1 cellular context compared by ENCODE assay signal in the genomic region with DNA sequence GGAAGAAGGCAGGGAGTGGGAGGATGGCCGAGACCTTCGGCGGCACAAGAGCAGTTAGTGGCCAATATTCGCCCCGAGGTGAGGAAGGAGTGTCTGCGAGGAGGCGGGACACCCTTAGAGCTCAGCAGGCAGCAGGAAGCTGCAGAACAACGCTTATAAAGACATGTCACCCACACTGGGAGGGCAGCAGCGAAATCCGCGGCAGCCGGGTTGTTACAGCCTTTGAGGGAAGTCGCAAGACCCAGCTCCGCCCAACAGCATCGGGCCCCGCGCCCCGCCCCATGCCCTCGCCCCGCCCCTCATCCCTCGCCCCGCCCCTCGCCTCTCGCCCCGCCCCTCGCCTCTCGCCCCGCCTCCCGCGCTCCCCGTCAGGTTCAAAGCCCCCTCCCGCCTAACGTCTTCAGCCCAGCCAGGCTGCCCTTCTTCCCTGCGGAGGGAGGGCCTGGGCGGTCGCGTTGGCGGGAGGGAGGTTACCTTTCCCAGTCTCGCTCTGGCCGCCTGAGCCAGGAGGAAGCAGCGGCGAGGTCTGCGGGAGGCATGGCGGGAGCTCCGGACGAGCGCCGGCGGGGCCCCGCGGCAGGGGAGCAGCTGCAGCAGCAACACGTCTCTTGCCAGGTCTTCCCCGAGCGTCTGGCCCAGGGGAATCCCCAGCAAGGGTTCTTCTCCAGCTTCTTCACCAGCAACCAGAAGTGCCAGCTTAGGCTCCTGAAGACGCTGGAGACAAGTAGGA.
TF ChIP-seq lines count a peak whose summit lies in the region.

A gene with protein sequence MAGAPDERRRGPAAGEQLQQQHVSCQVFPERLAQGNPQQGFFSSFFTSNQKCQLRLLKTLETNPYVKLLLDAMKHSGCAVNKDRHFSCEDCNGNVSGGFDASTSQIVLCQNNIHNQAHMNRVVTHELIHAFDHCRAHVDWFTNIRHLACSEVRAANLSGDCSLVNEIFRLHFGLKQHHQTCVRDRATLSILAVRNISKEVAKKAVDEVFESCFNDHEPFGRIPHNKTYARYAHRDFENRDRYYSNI (plus strand): TSS at position 403 of the 730 bp plus-strand sequence. CDS start 135 bp downstream, at position 538.

TF ChIP-seq in H1, 55 proteins besides CTCF, POLR2A, EP300 and RAD21:
- TF ChIP-seq GTF2F1 (IDR thresholded peaks at IDR 0.05; ENCODE audit: borderline replicate concordance, low read depth, low read length), result no peak
- TF ChIP-seq YY1 (IDR thresholded peaks at IDR 0.05; ENCODE audit: low read depth, low read length), result 0 out of 2 replicates have a peak, but pooled peaks have one; percentile 12
- TF ChIP-seq FOSL1 (IDR thresholded peaks at IDR 0.05; ENCODE audit: insufficient read depth, low read depth, low read length), result no peak
- no peak for TF ChIP-seq TEAD4 (IDR thresholded peaks at IDR 0.05; ENCODE audit: low read depth, low read length)
- no peak for TF ChIP-seq CHD2 (IDR thresholded peaks at IDR 0.05; ENCODE audit: low read length)
- TF ChIP-seq KDM1A (IDR thresholded peaks at IDR 0.05; ENCODE audit: borderline replicate concordance, low read length), result no peak
- no peak for TF ChIP-seq SIX5 (IDR thresholded peaks at IDR 0.05; ENCODE audit: low read depth, low read length)
- TF ChIP-seq, protein P1, sequence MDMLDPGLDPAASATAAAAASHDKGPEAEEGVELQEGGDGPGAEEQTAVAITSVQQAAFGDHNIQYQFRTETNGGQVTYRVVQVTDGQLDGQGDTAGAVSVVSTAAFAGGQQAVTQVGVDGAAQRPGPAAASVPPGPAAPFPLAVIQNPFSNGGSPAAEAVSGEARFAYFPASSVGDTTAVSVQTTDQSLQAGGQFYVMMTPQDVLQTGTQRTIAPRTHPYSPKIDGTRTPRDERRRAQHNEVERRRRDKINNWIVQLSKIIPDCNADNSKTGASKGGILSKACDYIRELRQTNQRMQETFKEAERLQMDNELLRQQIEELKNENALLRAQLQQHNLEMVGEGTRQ (IDR thresholded peaks at IDR 0.05; ENCODE audit: low read length), result no peak
- TF ChIP-seq SP2 (IDR thresholded peaks at IDR 0.05; ENCODE audit: low read length), result no peak
- no peak for TF ChIP-seq SUZ12 (IDR thresholded peaks at IDR 0.05; ENCODE audit: low read length)
- peak; percentile 74 for TF ChIP-seq ASH2L (IDR thresholded peaks at IDR 0.05; ENCODE audit: low read length)
- TF ChIP-seq, protein P2, sequence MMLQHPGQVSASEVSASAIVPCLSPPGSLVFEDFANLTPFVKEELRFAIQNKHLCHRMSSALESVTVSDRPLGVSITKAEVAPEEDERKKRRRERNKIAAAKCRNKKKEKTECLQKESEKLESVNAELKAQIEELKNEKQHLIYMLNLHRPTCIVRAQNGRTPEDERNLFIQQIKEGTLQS (IDR thresholded peaks at IDR 0.05; ENCODE audit: insufficient read depth, low read depth, low read length), result no peak
- no peak for TF ChIP-seq JUND (IDR thresholded peaks at IDR 0.05; ENCODE audit: low read length)
- TF ChIP-seq, protein P3, sequence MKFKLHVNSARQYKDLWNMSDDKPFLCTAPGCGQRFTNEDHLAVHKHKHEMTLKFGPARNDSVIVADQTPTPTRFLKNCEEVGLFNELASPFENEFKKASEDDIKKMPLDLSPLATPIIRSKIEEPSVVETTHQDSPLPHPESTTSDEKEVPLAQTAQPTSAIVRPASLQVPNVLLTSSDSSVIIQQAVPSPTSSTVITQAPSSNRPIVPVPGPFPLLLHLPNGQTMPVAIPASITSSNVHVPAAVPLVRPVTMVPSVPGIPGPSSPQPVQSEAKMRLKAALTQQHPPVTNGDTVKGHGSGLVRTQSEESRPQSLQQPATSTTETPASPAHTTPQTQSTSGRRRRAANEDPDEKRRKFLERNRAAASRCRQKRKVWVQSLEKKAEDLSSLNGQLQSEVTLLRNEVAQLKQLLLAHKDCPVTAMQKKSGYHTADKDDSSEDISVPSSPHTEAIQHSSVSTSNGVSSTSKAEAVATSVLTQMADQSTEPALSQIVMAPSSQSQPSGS (IDR thresholded peaks at IDR 0.05; ENCODE audit: low read length), result no peak
- TF ChIP-seq TAF7 (optimal IDR thresholded peaks at IDR 0.05; ENCODE audit: borderline replicate concordance, low read depth, low read length), result peak; percentile 81
- TF ChIP-seq BCL11A (IDR thresholded peaks at IDR 0.05; ENCODE audit: low read depth in 2 of 2, low read length in 2 of 2), result no peak
- TF ChIP-seq KDM4A (IDR thresholded peaks at IDR 0.05; ENCODE audit: low read depth, low read length, severe bottlenecking), result no peak
- TF ChIP-seq TAF1 (IDR thresholded peaks at IDR 0.05; ENCODE audit: low read depth, low read length), result peak; percentile 89
- no peak for TF ChIP-seq SRF (IDR thresholded peaks at IDR 0.05; ENCODE audit: low read depth, low read length)
- TF ChIP-seq SAP30 (IDR thresholded peaks at IDR 0.05; ENCODE audit: insufficient read depth, insufficient replicate concordance, low read length), result peak; percentile 87
- no peak for TF ChIP-seq POU5F1 (IDR thresholded peaks at IDR 0.05; ENCODE audit: low read depth, low read length)
- TF ChIP-seq EGR1 (IDR thresholded peaks at IDR 0.05; ENCODE audit: borderline replicate concordance, low read depth, low read length), result no peak
- no peak for TF ChIP-seq TCF12 (IDR thresholded peaks at IDR 0.05; ENCODE audit: low read depth, low read length)
- TF ChIP-seq SP1 (IDR thresholded peaks at IDR 0.05; ENCODE audit: low read depth, low read length), result no peak
- TF ChIP-seq, protein P4, sequence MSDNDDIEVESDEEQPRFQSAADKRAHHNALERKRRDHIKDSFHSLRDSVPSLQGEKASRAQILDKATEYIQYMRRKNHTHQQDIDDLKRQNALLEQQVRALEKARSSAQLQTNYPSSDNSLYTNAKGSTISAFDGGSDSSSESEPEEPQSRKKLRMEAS (IDR thresholded peaks at IDR 0.05), result peak; percentile 86
- TF ChIP-seq CREB1 (IDR thresholded peaks at IDR 0.05), result 0 out of 2 replicates have a peak, but pooled peaks have one; percentile 45
- no peak for TF ChIP-seq NRF1 (IDR thresholded peaks at IDR 0.05; ENCODE audit: low read depth, low read length)
- TF ChIP-seq CBX8 (IDR thresholded peaks at IDR 0.05; ENCODE audit: borderline replicate concordance, low read depth, low read length), result no peak
- TF ChIP-seq ZNF274 (IDR thresholded peaks at IDR 0.05; ENCODE audit: borderline replicate concordance, extremely low read depth, low read length), result no peak
- no peak for TF ChIP-seq NANOG (IDR thresholded peaks at IDR 0.05; ENCODE audit: insufficient read depth, low read depth, low read length, poor library complexity, severe bottlenecking)
- no peak for TF ChIP-seq EZH2 (IDR thresholded peaks at IDR 0.05; ENCODE audit: low read depth, low read length, severe bottlenecking)
- peak; percentile 84 for TF ChIP-seq POLR2AphosphoS5 (IDR thresholded peaks at IDR 0.05; ENCODE audit: low read depth, low read length)
- TF ChIP-seq RXRA (IDR thresholded peaks at IDR 0.05; ENCODE audit: insufficient read depth, low read depth, low read length), result no peak
- TF ChIP-seq, protein P5, sequence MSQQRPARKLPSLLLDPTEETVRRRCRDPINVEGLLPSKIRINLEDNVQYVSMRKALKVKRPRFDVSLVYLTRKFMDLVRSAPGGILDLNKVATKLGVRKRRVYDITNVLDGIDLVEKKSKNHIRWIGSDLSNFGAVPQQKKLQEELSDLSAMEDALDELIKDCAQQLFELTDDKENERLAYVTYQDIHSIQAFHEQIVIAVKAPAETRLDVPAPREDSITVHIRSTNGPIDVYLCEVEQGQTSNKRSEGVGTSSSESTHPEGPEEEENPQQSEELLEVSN (IDR thresholded peaks at IDR 0.05), result peak; percentile 62; the same call in 1 of the 2 replicates
- TF ChIP-seq TBP (IDR thresholded peaks at IDR 0.05; ENCODE audit: low read depth, low read length), result peak; percentile 84
- TF ChIP-seq CEBPB (IDR thresholded peaks at IDR 0.05; ENCODE audit: low read depth, low read length), result no peak
- no peak for TF ChIP-seq KDM5A (IDR thresholded peaks at IDR 0.05; ENCODE audit: low read length)
- no peak for TF ChIP-seq BRCA1 (IDR thresholded peaks at IDR 0.05; ENCODE audit: low read depth, low read length)
- no peak for TF ChIP-seq HDAC6 (IDR thresholded peaks at IDR 0.05; ENCODE audit: low read depth, low read length)
- peak; percentile 44 to 82; a peak in 2 of 4 replicates for TF ChIP-seq SIN3A (conservative IDR thresholded peaks at IDR 0.05 in 1 of 2, IDR thresholded peaks at IDR 0.05 in 1 of 2; ENCODE audit: low read depth in 1 of 2, low read length in 2 of 2)
- no peak for TF ChIP-seq SIRT6 (IDR thresholded peaks at IDR 0.05; ENCODE audit: low read length)
- no peak for TF ChIP-seq MAFK (IDR thresholded peaks at IDR 0.05; ENCODE audit: low read depth, low read length)
- TF ChIP-seq SP4 (IDR thresholded peaks at IDR 0.05; ENCODE audit: low read length), result no peak
- no peak for TF ChIP-seq CBX5 (IDR thresholded peaks at IDR 0.05; ENCODE audit: low read depth, low read length)
- peak; percentile 56; the same call in 1 of the 2 replicates for TF ChIP-seq PHF8 (conservative IDR thresholded peaks at IDR 0.05; ENCODE audit: low read depth, low read length)
- TF ChIP-seq CTBP2 (IDR thresholded peaks at IDR 0.05; ENCODE audit: borderline replicate concordance, insufficient read depth, insufficient read length, low read length), result no peak
- TF ChIP-seq, protein P6, sequence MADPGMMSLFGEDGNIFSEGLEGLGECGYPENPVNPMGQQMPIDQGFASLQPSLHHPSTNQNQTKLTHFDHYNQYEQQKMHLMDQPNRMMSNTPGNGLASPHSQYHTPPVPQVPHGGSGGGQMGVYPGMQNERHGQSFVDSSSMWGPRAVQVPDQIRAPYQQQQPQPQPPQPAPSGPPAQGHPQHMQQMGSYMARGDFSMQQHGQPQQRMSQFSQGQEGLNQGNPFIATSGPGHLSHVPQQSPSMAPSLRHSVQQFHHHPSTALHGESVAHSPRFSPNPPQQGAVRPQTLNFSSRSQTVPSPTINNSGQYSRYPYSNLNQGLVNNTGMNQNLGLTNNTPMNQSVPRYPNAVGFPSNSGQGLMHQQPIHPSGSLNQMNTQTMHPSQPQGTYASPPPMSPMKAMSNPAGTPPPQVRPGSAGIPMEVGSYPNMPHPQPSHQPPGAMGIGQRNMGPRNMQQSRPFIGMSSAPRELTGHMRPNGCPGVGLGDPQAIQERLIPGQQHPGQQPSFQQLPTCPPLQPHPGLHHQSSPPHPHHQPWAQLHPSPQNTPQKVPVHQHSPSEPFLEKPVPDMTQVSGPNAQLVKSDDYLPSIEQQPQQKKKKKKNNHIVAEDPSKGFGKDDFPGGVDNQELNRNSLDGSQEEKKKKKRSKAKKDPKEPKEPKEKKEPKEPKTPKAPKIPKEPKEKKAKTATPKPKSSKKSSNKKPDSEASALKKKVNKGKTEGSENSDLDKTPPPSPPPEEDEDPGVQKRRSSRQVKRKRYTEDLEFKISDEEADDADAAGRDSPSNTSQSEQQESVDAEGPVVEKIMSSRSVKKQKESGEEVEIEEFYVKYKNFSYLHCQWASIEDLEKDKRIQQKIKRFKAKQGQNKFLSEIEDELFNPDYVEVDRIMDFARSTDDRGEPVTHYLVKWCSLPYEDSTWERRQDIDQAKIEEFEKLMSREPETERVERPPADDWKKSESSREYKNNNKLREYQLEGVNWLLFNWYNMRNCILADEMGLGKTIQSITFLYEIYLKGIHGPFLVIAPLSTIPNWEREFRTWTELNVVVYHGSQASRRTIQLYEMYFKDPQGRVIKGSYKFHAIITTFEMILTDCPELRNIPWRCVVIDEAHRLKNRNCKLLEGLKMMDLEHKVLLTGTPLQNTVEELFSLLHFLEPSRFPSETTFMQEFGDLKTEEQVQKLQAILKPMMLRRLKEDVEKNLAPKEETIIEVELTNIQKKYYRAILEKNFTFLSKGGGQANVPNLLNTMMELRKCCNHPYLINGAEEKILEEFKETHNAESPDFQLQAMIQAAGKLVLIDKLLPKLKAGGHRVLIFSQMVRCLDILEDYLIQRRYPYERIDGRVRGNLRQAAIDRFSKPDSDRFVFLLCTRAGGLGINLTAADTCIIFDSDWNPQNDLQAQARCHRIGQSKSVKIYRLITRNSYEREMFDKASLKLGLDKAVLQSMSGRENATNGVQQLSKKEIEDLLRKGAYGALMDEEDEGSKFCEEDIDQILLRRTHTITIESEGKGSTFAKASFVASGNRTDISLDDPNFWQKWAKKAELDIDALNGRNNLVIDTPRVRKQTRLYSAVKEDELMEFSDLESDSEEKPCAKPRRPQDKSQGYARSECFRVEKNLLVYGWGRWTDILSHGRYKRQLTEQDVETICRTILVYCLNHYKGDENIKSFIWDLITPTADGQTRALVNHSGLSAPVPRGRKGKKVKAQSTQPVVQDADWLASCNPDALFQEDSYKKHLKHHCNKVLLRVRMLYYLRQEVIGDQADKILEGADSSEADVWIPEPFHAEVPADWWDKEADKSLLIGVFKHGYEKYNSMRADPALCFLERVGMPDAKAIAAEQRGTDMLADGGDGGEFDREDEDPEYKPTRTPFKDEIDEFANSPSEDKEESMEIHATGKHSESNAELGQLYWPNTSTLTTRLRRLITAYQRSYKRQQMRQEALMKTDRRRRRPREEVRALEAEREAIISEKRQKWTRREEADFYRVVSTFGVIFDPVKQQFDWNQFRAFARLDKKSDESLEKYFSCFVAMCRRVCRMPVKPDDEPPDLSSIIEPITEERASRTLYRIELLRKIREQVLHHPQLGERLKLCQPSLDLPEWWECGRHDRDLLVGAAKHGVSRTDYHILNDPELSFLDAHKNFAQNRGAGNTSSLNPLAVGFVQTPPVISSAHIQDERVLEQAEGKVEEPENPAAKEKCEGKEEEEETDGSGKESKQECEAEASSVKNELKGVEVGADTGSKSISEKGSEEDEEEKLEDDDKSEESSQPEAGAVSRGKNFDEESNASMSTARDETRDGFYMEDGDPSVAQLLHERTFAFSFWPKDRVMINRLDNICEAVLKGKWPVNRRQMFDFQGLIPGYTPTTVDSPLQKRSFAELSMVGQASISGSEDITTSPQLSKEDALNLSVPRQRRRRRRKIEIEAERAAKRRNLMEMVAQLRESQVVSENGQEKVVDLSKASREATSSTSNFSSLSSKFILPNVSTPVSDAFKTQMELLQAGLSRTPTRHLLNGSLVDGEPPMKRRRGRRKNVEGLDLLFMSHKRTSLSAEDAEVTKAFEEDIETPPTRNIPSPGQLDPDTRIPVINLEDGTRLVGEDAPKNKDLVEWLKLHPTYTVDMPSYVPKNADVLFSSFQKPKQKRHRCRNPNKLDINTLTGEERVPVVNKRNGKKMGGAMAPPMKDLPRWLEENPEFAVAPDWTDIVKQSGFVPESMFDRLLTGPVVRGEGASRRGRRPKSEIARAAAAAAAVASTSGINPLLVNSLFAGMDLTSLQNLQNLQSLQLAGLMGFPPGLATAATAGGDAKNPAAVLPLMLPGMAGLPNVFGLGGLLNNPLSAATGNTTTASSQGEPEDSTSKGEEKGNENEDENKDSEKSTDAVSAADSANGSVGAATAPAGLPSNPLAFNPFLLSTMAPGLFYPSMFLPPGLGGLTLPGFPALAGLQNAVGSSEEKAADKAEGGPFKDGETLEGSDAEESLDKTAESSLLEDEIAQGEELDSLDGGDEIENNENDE (IDR thresholded peaks at IDR 0.05; ENCODE audit: insufficient replicate concordance, low read length), result no peak
- TF ChIP-seq RFX5 (IDR thresholded peaks at IDR 0.05; ENCODE audit: borderline replicate concordance, low read depth, low read length), result no peak
- no peak for TF ChIP-seq JUN (IDR thresholded peaks at IDR 0.05; ENCODE audit: low read depth, low read length)
TF ChIP-seq in H1: peak in this region for 12.
